In the genomic region with DNA sequence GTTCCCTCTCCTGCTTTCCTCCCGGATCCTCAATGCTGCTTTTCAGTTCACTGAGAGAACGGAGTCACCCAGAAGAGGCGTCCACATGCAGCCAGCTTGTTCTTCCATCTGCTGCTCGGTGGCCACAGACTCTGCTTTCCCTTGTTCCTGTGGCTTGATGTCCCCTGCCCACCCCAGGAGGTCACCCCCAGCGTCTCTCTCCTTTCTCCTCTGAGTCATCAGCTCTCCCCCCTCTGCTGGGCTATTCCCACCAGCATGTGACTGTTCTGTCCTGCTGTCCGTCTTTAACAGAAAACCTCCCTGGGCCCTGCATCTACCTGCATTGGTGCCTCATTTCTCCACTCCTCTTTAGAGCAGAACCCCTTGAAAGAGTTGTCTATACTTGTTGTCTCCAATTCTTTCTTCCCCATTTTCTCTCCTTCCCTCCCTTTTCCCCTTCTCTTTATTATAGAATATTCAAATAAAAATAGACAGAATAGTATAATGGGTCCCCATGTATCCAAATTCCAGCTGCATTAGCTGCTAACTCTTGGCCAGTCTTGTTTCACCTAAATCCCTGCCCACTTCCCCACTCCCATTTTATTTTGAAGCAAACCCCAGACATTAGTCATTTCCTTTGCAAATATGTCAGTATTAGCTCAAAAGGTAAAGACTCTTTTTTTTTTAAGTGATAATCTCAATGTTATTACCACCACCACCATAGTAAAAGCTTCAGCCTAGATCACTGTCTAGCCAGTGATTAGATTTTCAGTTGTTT, we compare ENCODE assay signal across 10 cellular contexts. TPM values are rescaled to one million over a fixed set of nuclear protein-coding genes. Genes with fewer than 3 reads are reported as not detected.
A peak's percentile ranks its signal among the peaks of the same experiment; 100 is the strongest.
DNase-seq lines count a peak whose midpoint lies in the region; ATAC-seq, FAIRE-seq and TF ChIP-seq lines count a peak whose summit lies in the region.
"Had no signal": no experiment of that assay in that cellular context is flagged by ENCODE, and none has a peak within 500 bp of the region (broad histone marks: within the 10 kb centered on the region; RNA-seq: fewer than 3 reads in every experiment).

No MANE protein-coding gene starts in this region.

- H3K27ac ChIP-seq in breast epithelium (no peak overlapping the region), endothelial cell of umbilical vein (ENCODE audit: insufficient read depth, low read depth, low read length) (peak overlapping the region; percentile 33), MM.1S (ENCODE audit: low read length) (no peak overlapping the region), stomach (no peak overlapping the region)

- no peak for TF ChIP-seq EP300 in stomach (IDR thresholded peaks at IDR 0.05)

- H3K36me3 ChIP-seq in breast epithelium (peaks cover 9% of the 10 kb centered on the region), endothelial cell of umbilical vein (ENCODE audit: control insufficient read depth in 2 of 2, extremely low read depth in 1 of 2, insufficient read depth in 2 of 2, low read length in 2 of 2) (peaks cover 8 to 29% of the 10 kb centered on the region in 2 experiments), MM.1S (replicated peaks; ENCODE audit: insufficient read depth, low read length) (peaks cover 32% of the 10 kb centered on the region), stomach (peaks cover 55 to 65% (median 63%) of the 10 kb centered on the region in 4 donors)

- ATAC-seq in GM21360 (IDR thresholded peaks at IDR 0.05; ENCODE audit: unreplicated experiment), result no peak

- H3K4me3 ChIP-seq in breast epithelium, result no peak overlapping the region
- no peak overlapping the region for H3K4me3 ChIP-seq in endothelial cell of umbilical vein (replicated peaks in 1 of 3; ENCODE audit: insufficient read depth in 1 of 3, low read depth in 1 of 3, low read length in 3 of 3)
- H3K4me3 ChIP-seq in MM.1S (ENCODE audit: low read length), result no peak overlapping the region
- no peak overlapping the region for H3K4me3 ChIP-seq in stomach
- no peak overlapping the region for H3K4me3 ChIP-seq in lower leg skin (ENCODE audit: low read depth, poor library complexity, severe bottlenecking)

- peaks cover 6 to 9% of the 10 kb centered on the region in 2 donors for H3K4me1 ChIP-seq in breast epithelium
- H3K4me1 ChIP-seq in endothelial cell of umbilical vein (ENCODE audit: control insufficient read depth, extremely low read depth, insufficient read depth, low read length), result peaks cover 25% of the 10 kb centered on the region
- peaks cover 4% of the 10 kb centered on the region for H3K4me1 ChIP-seq in MM.1S (ENCODE audit: low read length)
- H3K4me1 ChIP-seq in stomach, result peaks cover 17 to 42% (median 27%) of the 10 kb centered on the region in 4 donors

- H3K9me3 ChIP-seq in breast epithelium (no peaks in the 10 kb centered on the region), endothelial cell of umbilical vein (replicated peaks; ENCODE audit: control insufficient read depth, insufficient read depth, low read length) (no peaks in the 10 kb centered on the region), MM.1S (replicated peaks; ENCODE audit: insufficient read depth, low read length) (no peaks in the 10 kb centered on the region), stomach (no peaks in the 10 kb centered on the region)

- no peaks in the 10 kb centered on the region for H3K27me3 Mint-ChIP-seq in MCF 10A (ENCODE audit: insufficient read depth, unreplicated experiment)
- no peaks in the 10 kb centered on the region for H3K27me3 Mint-ChIP-seq in activated CD4-positive, alpha-beta memory T cell treated with anti-CD3 and anti-CD28 coated beads, Interleukin-2, amount 10 ng/mL, durations not matched to agents 7 days and 5 days

- no peaks in the 10 kb centered on the region for H3K9me3 Mint-ChIP-seq in MCF 10A (ENCODE audit: unreplicated experiment)
- H3K9me3 Mint-ChIP-seq in activated CD4-positive, alpha-beta memory T cell treated with anti-CD3 and anti-CD28 coated beads, Interleukin-2, amount 10 ng/mL, durations not matched to agents 7 days and 5 days, result no peaks in the 10 kb centered on the region

- no peaks in the 10 kb centered on the region for H3K27me3 ChIP-seq in breast epithelium
- no peaks in the 10 kb centered on the region for H3K27me3 ChIP-seq in endothelial cell of umbilical vein (ENCODE audit: control insufficient read depth in 2 of 2, insufficient read depth in 2 of 2, low read length in 2 of 2)
- no peaks in the 10 kb centered on the region for H3K27me3 ChIP-seq in MM.1S (replicated peaks; ENCODE audit: insufficient read depth, low read length)
- H3K27me3 ChIP-seq in stomach, result no peaks in the 10 kb centered on the region

- WGBS in stomach, 5 donors, result 92 to 96% (median 95%) methylated on average over 6 of the region's 6 CpGs
- WGBS in lower leg skin, 2 donors, result 95% methylated on average over 6 of the region's 6 CpGs

- DNase-seq in MCF 10A (ENCODE audit: unreplicated experiment), result no peak
- DNase-seq in breast epithelium (ENCODE audit: low spot score in 2 of 2), result no peak
- no peak for DNase-seq in activated CD4-positive, alpha-beta memory T cell treated with anti-CD3 and anti-CD28 coated beads, Interleukin-2, amount 10 ng/mL, durations not matched to agents 7 days and 5 days
- DNase-seq in endothelial cell of umbilical vein (ENCODE audit: low read depth, low spot score), result peak; percentile 40
- no peak for DNase-seq in MM.1S
- no peak for DNase-seq in stomach
- no peak for DNase-seq in lower leg skin (ENCODE audit: low spot score in 2 of 2)
- DNase-seq: midbrain had no signal

- TF ChIP-seq POLR2A in breast epithelium (IDR thresholded peaks at IDR 0.05) (no peak), endothelial cell of umbilical vein (IDR thresholded peaks at IDR 0.05; ENCODE audit: low read depth, low read length) (no peak), stomach (IDR thresholded peaks at IDR 0.05) (no peak), lower leg skin (IDR thresholded peaks at IDR 0.05) (no peak)

- H3K4me2 ChIP-seq in endothelial cell of umbilical vein (ENCODE audit: insufficient read depth, low read length) (no peak overlapping the region), MM.1S (ENCODE audit: low read depth, low read length) (no peak overlapping the region)

- POLR2A ChIA-PET in MCF 10A (lab: Yijun Ruan, JAX) (interaction anchor here (0.6 to 0.7 kb wide), 2 partner anchors 86 to 1133 kb away, joined by 3 read pairs; no protein-coding TSS in a partner anchor), endothelial cell of umbilical vein (lab: Charles Lee) (no interaction called here)
- POLR2A ChIA-PET in activated CD4-positive, alpha-beta memory T cell treated with anti-CD3 and anti-CD28 coated beads, Interleukin-2, amount 10 ng/mL, durations not matched to agents 7 days and 5 days (lab: Charles Lee), result interaction anchor here (1.4 to 1.9 kb wide), 2 partner anchors 12 to 52 kb away, joined by 3 to 4 read pairs; a partner anchor contains a TSS

- TSS peak; percentile 1 for BruUV-seq in MCF 10A (replicated peaks; lab: Mats Ljungman, UMichigan)
- BruUV-seq in endothelial cell of umbilical vein (replicated peaks; lab: Mats Ljungman, UMichigan), result no TSS peak

- CTCF ChIA-PET in MCF 10A (lab: Yijun Ruan, JAX) (interaction anchor here (0.7 to 1.3 kb wide), 6 partner anchors 9 to 209 kb away, joined by 3 to 4 read pairs (median 4); a partner anchor contains a TSS), endothelial cell of umbilical vein (lab: Charles Lee) (interaction anchor here (1.0 kb wide), 2 partner anchors 52 to 62 kb away, joined by 4 to 5 read pairs; a partner anchor contains a TSS)
- CTCF ChIA-PET in activated CD4-positive, alpha-beta memory T cell treated with anti-CD3 and anti-CD28 coated beads, Interleukin-2, amount 10 ng/mL, durations not matched to agents 7 days and 5 days (lab: Charles Lee), result interaction anchor here (0.5 to 0.8 kb wide), 2 partner anchors 10 to 46 kb away, joined by 3 read pairs; no protein-coding TSS in a partner anchor

- no peak overlapping the region for H3K4me3 Mint-ChIP-seq in MCF 10A (ENCODE audit: unreplicated experiment)
- peak overlapping the region; percentile 96 for H3K4me3 Mint-ChIP-seq in activated CD4-positive, alpha-beta memory T cell treated with anti-CD3 and anti-CD28 coated beads, Interleukin-2, amount 10 ng/mL, durations not matched to agents 7 days and 5 days

- no peak overlapping the region for H3K27ac Mint-ChIP-seq in MCF 10A (ENCODE audit: low read depth, unreplicated experiment)
- H3K27ac Mint-ChIP-seq in activated CD4-positive, alpha-beta memory T cell treated with anti-CD3 and anti-CD28 coated beads, Interleukin-2, amount 10 ng/mL, durations not matched to agents 7 days and 5 days, result peak overlapping the region; percentile 94

- H2AFZ ChIP-seq in endothelial cell of umbilical vein (ENCODE audit: low read depth, low read length) (no peak overlapping the region), MM.1S (ENCODE audit: low read length) (no peak overlapping the region)

- no peaks in the 10 kb centered on the region for H3K9me2 ChIP-seq in MM.1S (replicated peaks; ENCODE audit: insufficient read depth, low read length)

- dilution Hi-C loops in endothelial cell of umbilical vein (cut with MboI; ENCODE audit: extremely low pct_ligation_motif_present, low sequenced_read_pairs), result no loop called here

- no peak overlapping the region for H3K9ac ChIP-seq in endothelial cell of umbilical vein (replicated peaks; ENCODE audit: extremely low read depth, insufficient read depth, low read length)
- no peak overlapping the region for H3K9ac ChIP-seq in MM.1S (ENCODE audit: low read length)

- TF ChIP-seq CTCF in MCF 10A (IDR thresholded peaks at IDR 0.05; ENCODE audit: unreplicated experiment) (no peak), breast epithelium (IDR thresholded peaks at IDR 0.05) (no peak), endothelial cell of umbilical vein (IDR thresholded peaks at IDR 0.05; ENCODE audit: extremely low read depth in 1 of 2, insufficient read depth in 1 of 2, low read depth in 1 of 2, low read length in 2 of 2) (no peak), MM.1S (IDR thresholded peaks at IDR 0.05; ENCODE audit: low read length) (no peak), stomach (IDR thresholded peaks at IDR 0.05) (no peak), lower leg skin (IDR thresholded peaks at IDR 0.05) (no peak)

- peaks cover 7% of the 10 kb centered on the region; the same call in 1 of the 2 replicates for H3F3A ChIP-seq in MM.1S (ENCODE audit: insufficient read depth, low read length)

- H3K4me1 Mint-ChIP-seq in MCF 10A (ENCODE audit: insufficient read depth, unreplicated experiment), result peaks cover 20% of the 10 kb centered on the region
- H3K4me1 Mint-ChIP-seq in activated CD4-positive, alpha-beta memory T cell treated with anti-CD3 and anti-CD28 coated beads, Interleukin-2, amount 10 ng/mL, durations not matched to agents 7 days and 5 days, result peaks cover 76% of the 10 kb centered on the region

- FAIRE-seq in endothelial cell of umbilical vein (lab: Jason Lieb, UNC), result peak; percentile 85
- FAIRE-seq: islet of Langerhans had no signal

- H3K9me1 ChIP-seq in endothelial cell of umbilical vein (replicated peaks; ENCODE audit: control insufficient read depth, extremely low read depth, insufficient read depth, low read length), result no peaks in the 10 kb centered on the region

- H4K20me1 ChIP-seq in endothelial cell of umbilical vein (replicated peaks; ENCODE audit: control insufficient read depth, extremely low read depth, insufficient read depth, low read length) (no peaks in the 10 kb centered on the region), MM.1S (ENCODE audit: insufficient read depth, low read length) (no peaks in the 10 kb centered on the region; the same call in 1 of the 2 replicates)

- intact Hi-C loops in MCF 10A (cut with micrococcal nuclease), result loop anchor here (5.0 kb wide), 1 partner anchor 63 kb away; a partner anchor contains a TSS
- intact Hi-C loops in breast epithelium (cut with DNase I; ENCODE audit: low total_unique reads), result no loop called here
- intact Hi-C loops in endothelial cell of umbilical vein (cut with micrococcal nuclease), result loop anchor here (10.0 kb wide), 1 partner anchor 425 kb away; no protein-coding TSS in a partner anchor
- intact Hi-C loops in stomach (cut with DNase I; ENCODE audit: low total_unique reads), result no loop called here
- intact Hi-C loops in lower leg skin (cut with DNase I; ENCODE audit: low total_unique reads), result no loop called here

- peaks cover 62% of the 10 kb centered on the region for H3K36me3 Mint-ChIP-seq in MCF 10A (ENCODE audit: insufficient read depth, unreplicated experiment)
- H3K36me3 Mint-ChIP-seq in activated CD4-positive, alpha-beta memory T cell treated with anti-CD3 and anti-CD28 coated beads, Interleukin-2, amount 10 ng/mL, durations not matched to agents 7 days and 5 days (ENCODE audit: low read depth), result peaks cover 73% of the 10 kb centered on the region

- peaks cover 63% of the 10 kb centered on the region for H3K79me2 ChIP-seq in endothelial cell of umbilical vein (ENCODE audit: control insufficient read depth, insufficient read depth, low read length)
- peaks cover 76% of the 10 kb centered on the region for H3K79me2 ChIP-seq in MM.1S (ENCODE audit: low read length)

RNA-seq across cellular contexts. Expression of a gene that starts 4.1 kb away (rescaled TPM):
- total RNA-seq in MCF 10A (2022) (43.9 and 46.4 TPM in 2 replicates), breast epithelium (10 to 100 TPM; 13.0 to 19.2 (median 17.4) TPM), endothelial cell of umbilical vein (34.4 and 36.0 TPM in 2 replicates), stomach (10 to 100 TPM; 12.6 to 86.0 (median 18.9) TPM), lower leg skin (10 to 100 TPM; 22.4 to 47.5 (median 36.1) TPM)
- total RNA-seq in activated CD4-positive, alpha-beta memory T cell treated with anti-CD3 and anti-CD28 coated beads, Interleukin-2, amount 10 ng/mL, durations not matched to agents 7 days and 5 days, result 10 to 100 TPM; 66.1 to 66.6 TPM
- polyA plus RNA-seq in endothelial cell of umbilical vein (20.0 and 33.2 TPM in 2 replicates), stomach (1 to 10 TPM; 8.4 to 9.9 (median 8.6) TPM)
- 13.8 and 16.2 TPM in 2 replicates for polyA plus RNA-seq in endothelial cell of umbilical vein (2011; cell fraction: cytosol; rRNA removed)
- polyA plus RNA-seq in endothelial cell of umbilical vein (2011; cell fraction: nucleus; rRNA removed), result 21.3 and 51.7 TPM in 2 replicates
- 15.4 and 18.4 TPM in 2 replicates for polyA plus RNA-seq in endothelial cell of umbilical vein (2012)
- 19.4 and 24.3 TPM in 2 replicates for polyA minus RNA-seq in endothelial cell of umbilical vein
- polyA minus RNA-seq in endothelial cell of umbilical vein (2011; cell fraction: cytosol; rRNA and poly(A)+ RNA removed), result 23.5 TPM
- polyA minus RNA-seq in endothelial cell of umbilical vein (2011; cell fraction: nucleus; rRNA and poly(A)+ RNA removed), result 30.1 and 34.7 TPM in 2 replicates

RNA-seq across cellular contexts. Expression of a gene that starts 40.0 kb away (rescaled TPM):
- total RNA-seq in MCF 10A (2022) (10.5 and 14.7 TPM in 2 replicates), breast epithelium (10 to 100 TPM in 1 of 3 donors, 1 to 10 TPM in 2; 4.3 to 12.4 (median 9.8) TPM), endothelial cell of umbilical vein (9.0 and 9.2 TPM in 2 replicates), stomach (10 to 100 TPM in 2 of 5 donors, 1 to 10 TPM in 3; 2.9 to 42.9 (median 7.3) TPM), lower leg skin (10 to 100 TPM in 3 of 4 donors, 1 to 10 TPM in 1; 9.0 to 25.0 (median 14.0) TPM)
- 10 to 100 TPM; 13.5 to 14.5 TPM for total RNA-seq in activated CD4-positive, alpha-beta memory T cell treated with anti-CD3 and anti-CD28 coated beads, Interleukin-2, amount 10 ng/mL, durations not matched to agents 7 days and 5 days
- polyA plus RNA-seq in endothelial cell of umbilical vein (3.3 and 3.6 TPM in 2 replicates), stomach (1 to 10 TPM; 5.4 to 6.4 (median 6.4) TPM)
- polyA plus RNA-seq in endothelial cell of umbilical vein (2011; cell fraction: cytosol; rRNA removed), result 3.9 and 4.0 TPM in 2 replicates
- polyA plus RNA-seq in endothelial cell of umbilical vein (2011; cell fraction: nucleus; rRNA removed), result 12.3 and 13.1 TPM in 2 replicates
- 3.3 and 4.6 TPM in 2 replicates for polyA plus RNA-seq in endothelial cell of umbilical vein (2012)
- polyA minus RNA-seq in endothelial cell of umbilical vein, result 4.2 and 5.5 TPM in 2 replicates
- 4.6 TPM for polyA minus RNA-seq in endothelial cell of umbilical vein (2011; cell fraction: cytosol; rRNA and poly(A)+ RNA removed)
- 4.8 and 6.3 TPM in 2 replicates for polyA minus RNA-seq in endothelial cell of umbilical vein (2011; cell fraction: nucleus; rRNA and poly(A)+ RNA removed)

RNA-seq across cellular contexts. Expression of a gene that starts 52.2 kb away (rescaled TPM):
- 13.8 and 15.7 TPM in 2 replicates for total RNA-seq in MCF 10A (2022)
- 10 to 100 TPM; 17.3 to 25.9 (median 22.9) TPM for total RNA-seq in breast epithelium
- 10 to 100 TPM; 12.1 to 13.7 TPM for total RNA-seq in activated CD4-positive, alpha-beta memory T cell treated with anti-CD3 and anti-CD28 coated beads, Interleukin-2, amount 10 ng/mL, durations not matched to agents 7 days and 5 days
- total RNA-seq in endothelial cell of umbilical vein, result 8.6 and 10.6 TPM in 2 replicates
- 7.5 and 11.1 TPM in 2 replicates for polyA plus RNA-seq in endothelial cell of umbilical vein
- 3.7 and 4.5 TPM in 2 replicates for polyA plus RNA-seq in endothelial cell of umbilical vein (2011; cell fraction: cytosol; rRNA removed)
- 6.3 and 6.4 TPM in 2 replicates for polyA plus RNA-seq in endothelial cell of umbilical vein (2011; cell fraction: nucleus; rRNA removed)
- polyA plus RNA-seq in endothelial cell of umbilical vein (2012), result 4.2 and 5.1 TPM in 2 replicates
- polyA minus RNA-seq in endothelial cell of umbilical vein, result 17.9 and 21.4 TPM in 2 replicates
- polyA minus RNA-seq in endothelial cell of umbilical vein (2011; cell fraction: cytosol; rRNA and poly(A)+ RNA removed), result 12.3 TPM
- polyA minus RNA-seq in endothelial cell of umbilical vein (2011; cell fraction: nucleus; rRNA and poly(A)+ RNA removed), result 11.1 and 12.1 TPM in 2 replicates
- 10 to 100 TPM; 11.7 to 55.4 (median 13.9) TPM for total RNA-seq in stomach
- 1 to 10 TPM; 2.1 to 3.7 (median 2.5) TPM for polyA plus RNA-seq in stomach
- total RNA-seq in lower leg skin, result 10 to 100 TPM; 20.9 to 47.8 (median 30.4) TPM

Comparison
In these comparisons a context has a peak if more than half of its experiments do, and no peak if none do; other contexts are left out.
1. intact Hi-C loops: an anchor here in MCF 10A (5.0 kb wide) and endothelial cell of umbilical vein (10.0 kb wide); none called in breast epithelium, stomach and lower leg skin.